In genomic region chr3:128123538-128124368, GRCh38 we compare ENCODE assay signal across 8 cellular contexts. TPM values are rescaled to one million over a fixed set of nuclear protein-coding genes. Genes with fewer than 3 reads are reported as not detected.
DNase-seq lines count a peak whose midpoint lies in the region; ATAC-seq, FAIRE-seq and TF ChIP-seq lines count a peak whose summit lies in the region.

Gene RUVBL1, minus strand, starts transcription at chr3:128123812. Its CDS starts 88 bp downstream, at chr3:128123724.

- peaks cover 2% of the 10 kb centered on the region for H3K9me3 Mint-ChIP-seq in natural killer cell treated with Interleukin-12 subunit alpha and Interleukin-12 subunit beta and Interleukin-15 and Interleukin-18, amount 100 ng/mL, for 72 hours

- peak; percentile 73 for FAIRE-seq in H54 (lab: Jason Lieb, UNC)

- peaks cover 12% of the 10 kb centered on the region for H3K36me3 Mint-ChIP-seq in natural killer cell treated with Interleukin-12 subunit alpha and Interleukin-12 subunit beta and Interleukin-15 and Interleukin-18, amount 100 ng/mL, for 72 hours

- H3K79me2 ChIP-seq in Loucy (ENCODE audit: insufficient read depth, low read length), result peaks cover 21% of the 10 kb centered on the region

- H4K20me1 ChIP-seq in Loucy (ENCODE audit: insufficient read depth, low read length, poor library complexity, severe bottlenecking), result peaks cover 12% of the 10 kb centered on the region

- peak within 1 kb of the TSS; percentile 95 for H2AFZ ChIP-seq in Loucy (ENCODE audit: low read length)

- H3K4me3 Mint-ChIP-seq in natural killer cell treated with Interleukin-12 subunit alpha and Interleukin-12 subunit beta and Interleukin-15 and Interleukin-18, amount 100 ng/mL, for 72 hours, result peak within 1 kb of the TSS; percentile 100

- H3K9ac ChIP-seq in Loucy (ENCODE audit: low read depth, low read length, poor library complexity, severe bottlenecking), result peak within 1 kb of the TSS; percentile 94

- H3F3A ChIP-seq in Loucy (ENCODE audit: low read depth), result no peaks in the 10 kb centered on the region

- no peak; the same call in 1 of the 2 replicates for TF ChIP-seq POLR2A in H54 (IDR thresholded peaks at IDR 0.05; ENCODE audit: low read depth, low read length)
- peak; percentile 76 for TF ChIP-seq POLR2A in Raji (IDR thresholded peaks at IDR 0.05; ENCODE audit: insufficient read depth, low read depth, low read length)

- TF ChIP-seq CTCF in Loucy (conservative IDR thresholded peaks at IDR 0.05; ENCODE audit: low read length), result no peak

- H3K4me2 ChIP-seq in Loucy (ENCODE audit: low read depth, low read length, poor library complexity, severe bottlenecking), result peak within 1 kb of the TSS; percentile 71

- peak; percentile 98 for DNase-seq in EL
- peak; percentile 97 for DNase-seq in H54 (ENCODE audit: insufficient read length, low spot score)
- peak; percentile 94 for DNase-seq in activated T-helper 9 cell treated with anti-CD3 and anti-CD28 coated beads, Interleukin-2, amount 50 U/mL, for 16 hours (ENCODE audit: low read depth)
- peak; percentile 97 for DNase-seq in fibroblast of peridontal ligament (ENCODE audit: extremely low read depth)
- DNase-seq in natural killer cell treated with Interleukin-12 subunit alpha and Interleukin-12 subunit beta and Interleukin-15 and Interleukin-18, amount 100 ng/mL, for 72 hours (ENCODE audit: low spot score), result peak; percentile 98
- peak; percentile 97 for DNase-seq in stimulated activated naive CD8-positive, alpha-beta T cell treated with anti-CD3 and anti-CD28 coated beads, Interleukin-15, Interleukin-2, amounts not matched to agents 100 U/mL and 50 U/mL, for 24 hours

- H3K4me1 Mint-ChIP-seq in natural killer cell treated with Interleukin-12 subunit alpha and Interleukin-12 subunit beta and Interleukin-15 and Interleukin-18, amount 100 ng/mL, for 72 hours (ENCODE audit: low read depth in 2 of 2), result peaks cover 17 to 28% of the 10 kb centered on the region in 2 donors

- H3K9me2 ChIP-seq in Loucy (replicated peaks; ENCODE audit: low read depth, low read length), result no peaks in the 10 kb centered on the region

- peaks cover 18% of the 10 kb centered on the region for H3K4me1 ChIP-seq in Loucy (ENCODE audit: insufficient read depth, low read length, poor library complexity, severe bottlenecking)

- H3K27me3 Mint-ChIP-seq in natural killer cell treated with Interleukin-12 subunit alpha and Interleukin-12 subunit beta and Interleukin-15 and Interleukin-18, amount 100 ng/mL, for 72 hours, result no peaks in the 10 kb centered on the region

- no peaks in the 10 kb centered on the region for H3K36me3 ChIP-seq in Loucy (ENCODE audit: insufficient read depth, low read length)

- H3K27ac Mint-ChIP-seq in natural killer cell treated with Interleukin-12 subunit alpha and Interleukin-12 subunit beta and Interleukin-15 and Interleukin-18, amount 100 ng/mL, for 72 hours, result peak within 1 kb of the TSS; percentile 98 to 99

- H3K27me3 ChIP-seq in Loucy (ENCODE audit: insufficient read depth, low read length, poor library complexity, severe bottlenecking), result peaks cover 34% of the 10 kb centered on the region

- H3K9me3 ChIP-seq in Loucy (ENCODE audit: insufficient read depth, low read depth, low read length), result no peaks in the 10 kb centered on the region

- H3K4me3 ChIP-seq in Loucy (ENCODE audit: low read length, poor library complexity, severe bottlenecking), result peak within 1 kb of the TSS; percentile 99

- ATAC-seq in natural killer cell treated with Interleukin-12 subunit alpha and Interleukin-12 subunit beta and Interleukin-15 and Interleukin-18, amount 100 ng/mL, for 72 hours, result peak; percentile 100
- ATAC-seq in stimulated activated naive CD8-positive, alpha-beta T cell treated with anti-CD3 and anti-CD28 coated beads, Interleukin-15, Interleukin-2, amounts not matched to agents 100 U/mL and 50 U/mL, for 24 hours, result peak; percentile 100

RNA-seq across cellular contexts. Expression of gene RUVBL1, which starts in this region (rescaled TPM):
- total RNA-seq in natural killer cell treated with Interleukin-12 subunit alpha and Interleukin-12 subunit beta and Interleukin-15 and Interleukin-18, amount 100 ng/mL, for 72 hours, result 10 to 100 TPM; 46.6 to 93.0 TPM

Comparison
In these comparisons a context has a peak if more than half of its experiments do, and no peak if none do; other contexts are left out.
1. Peak in every context shown above with its lines: DNase-seq, ATAC-seq and H3K4me3 ChIP-seq.